ENCODE assay signal across 8 cellular contexts in genomic region chr12:125773033-125773432, GRCh38.
A peak's percentile ranks its signal among the peaks of the same experiment; 100 is the strongest.
DNase-seq lines count a peak whose midpoint lies in the region; ATAC-seq lines count a peak whose summit lies in the region.

No MANE protein-coding gene starts in this region.

- POLR2A ChIA-PET in activated CD8-positive, alpha-beta T cell treated with anti-CD3 and anti-CD28 coated beads, Interleukin-2, amount 10 ng/mL, durations not matched to agents 7 days and 5 days (lab: Charles Lee) = no interaction called here

- DNase-seq in NCI-H1694 treated with DMSO at 0.1 percent for 48 hours (lab: John Stamatoyannopoulos, UW) = peak; percentile 6
- no peak for DNase-seq in NCI-H1694 (lab: John Stamatoyannopoulos, UW)
- peak; percentile 17 for DNase-seq in HuH-7 (ENCODE audit: low spot score)
- DNase-seq in activated CD8-positive, alpha-beta T cell treated with anti-CD3 and anti-CD28 coated beads, Interleukin-2, amount 10 ng/mL, durations not matched to agents 7 days and 5 days = peak; percentile 25
- DNase-seq in stimulated activated CD8-positive, alpha-beta memory T cell treated with anti-CD3 and anti-CD28 coated beads, Interleukin-4, amount 100 ng/mL, for 48 hours = peak; percentile 43

- H3K4me1 Mint-ChIP-seq in activated CD8-positive, alpha-beta T cell treated with anti-CD3 and anti-CD28 coated beads, Interleukin-2, amount 10 ng/mL, durations not matched to agents 7 days and 5 days (ENCODE audit: low read depth) = no peaks in the 10 kb centered on the region

- CTCF ChIA-PET in activated CD8-positive, alpha-beta T cell treated with anti-CD3 and anti-CD28 coated beads, Interleukin-2, amount 10 ng/mL, durations not matched to agents 7 days and 5 days (lab: Charles Lee) = no interaction called here

- H3K9me3 Mint-ChIP-seq in activated CD8-positive, alpha-beta T cell treated with anti-CD3 and anti-CD28 coated beads, Interleukin-2, amount 10 ng/mL, durations not matched to agents 7 days and 5 days (ENCODE audit: insufficient read depth) = no peaks in the 10 kb centered on the region

- H3K27ac Mint-ChIP-seq in activated CD8-positive, alpha-beta T cell treated with anti-CD3 and anti-CD28 coated beads, Interleukin-2, amount 10 ng/mL, durations not matched to agents 7 days and 5 days = no peak overlapping the region

- ATAC-seq in GM18867 (IDR thresholded peaks at IDR 0.05; ENCODE audit: unreplicated experiment) (peak; percentile 84), GM21723 (IDR thresholded peaks at IDR 0.05; ENCODE audit: unreplicated experiment) (no peak), GM18870 (IDR thresholded peaks at IDR 0.05; ENCODE audit: unreplicated experiment) (no peak)
- ATAC-seq in activated CD8-positive, alpha-beta T cell treated with anti-CD3 and anti-CD28 coated beads, Interleukin-2, amount 10 ng/mL, durations not matched to agents 7 days and 5 days = no peak

- no peak overlapping the region for H3K4me3 Mint-ChIP-seq in activated CD8-positive, alpha-beta T cell treated with anti-CD3 and anti-CD28 coated beads, Interleukin-2, amount 10 ng/mL, durations not matched to agents 7 days and 5 days

- H3K27me3 Mint-ChIP-seq in activated CD8-positive, alpha-beta T cell treated with anti-CD3 and anti-CD28 coated beads, Interleukin-2, amount 10 ng/mL, durations not matched to agents 7 days and 5 days (ENCODE audit: low read depth) = no peaks in the 10 kb centered on the region

- H3K36me3 Mint-ChIP-seq in activated CD8-positive, alpha-beta T cell treated with anti-CD3 and anti-CD28 coated beads, Interleukin-2, amount 10 ng/mL, durations not matched to agents 7 days and 5 days (ENCODE audit: low read depth) = no peaks in the 10 kb centered on the region
